In the genomic region with DNA sequence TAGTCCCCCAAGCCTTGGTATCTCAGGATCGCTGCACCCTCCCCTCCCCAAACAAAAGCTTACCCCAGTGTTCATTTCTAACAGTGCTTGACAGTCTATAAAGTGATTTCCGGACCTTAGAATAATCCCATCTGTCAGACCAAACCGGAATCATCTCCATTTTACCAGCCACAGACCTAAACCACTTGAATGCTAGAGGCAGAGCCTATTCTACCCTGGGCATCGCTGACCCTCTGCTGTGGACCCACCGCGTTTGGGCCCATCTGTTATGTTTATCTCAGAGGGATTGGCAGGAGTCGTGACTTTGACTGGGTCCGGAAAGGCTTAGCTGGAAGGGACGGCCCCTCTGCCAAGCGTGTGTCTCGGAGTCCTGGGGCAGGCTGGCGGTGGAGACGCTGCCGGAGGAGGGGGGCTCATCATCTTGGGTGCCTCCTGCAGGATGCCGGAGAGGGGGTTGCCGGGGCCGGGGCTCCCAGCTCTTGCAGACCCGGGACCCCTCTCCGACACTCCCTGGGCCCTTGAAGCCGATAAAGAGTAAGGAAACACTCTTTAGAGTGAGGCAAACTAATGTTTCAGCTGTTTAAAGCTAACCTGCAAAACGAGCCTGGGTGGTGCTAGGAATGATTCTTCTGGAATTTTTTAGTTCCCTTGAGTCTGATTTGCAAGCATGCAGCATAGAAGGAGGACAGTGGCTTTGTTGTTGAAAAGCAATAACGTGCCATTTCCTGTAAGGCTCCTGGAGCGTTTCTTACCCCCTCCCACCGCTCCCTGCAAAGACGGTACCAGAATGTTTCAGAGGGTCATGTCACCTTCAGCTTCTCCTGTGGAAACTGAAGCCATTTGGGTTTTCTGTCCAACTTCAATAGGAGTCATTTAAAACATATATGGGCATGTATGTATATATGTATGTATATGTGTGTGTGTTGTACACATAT, we compare ENCODE assay signal across 8 cellular contexts.
DNase-seq lines count a peak whose midpoint lies in the region; ATAC-seq and TF ChIP-seq lines count a peak whose summit lies in the region.

No MANE protein-coding gene starts in this region.

- no peak for ATAC-seq in memory B cell (ENCODE audit: low read depth)
- no peak for ATAC-seq in HG03520 (IDR thresholded peaks at IDR 0.05; ENCODE audit: unreplicated experiment)

- POLR2A ChIA-PET in RWPE1 (lab: Yijun Ruan, JAX; ENCODE audit: low non-redundant PET) = interaction anchor here (0.5 kb wide), 1 partner anchor 243 kb away, joined by 8 read pairs; no protein-coding TSS in a partner anchor

- DNase-seq in DMS 273 (lab: John Stamatoyannopoulos, UW; ENCODE audit: unreplicated experiment) = peak; percentile 61
- no peak for DNase-seq in DMS 273 treated with DMSO at 0.1 percent for 48 hours (lab: John Stamatoyannopoulos, UW)
- peak; percentile 14 for DNase-seq in RWPE1 (ENCODE audit: low spot score)
- DNase-seq in cardiac fibroblast (ENCODE audit: low read depth in 2 of 2) = no peak
- peak in 1 of 2 donors; percentile 25 for DNase-seq in memory B cell (ENCODE audit: low spot score in 2 of 2)
- DNase-seq in substantia nigra (lab: John Stamatoyannopoulos, UW) = peak in 6 of 49 donors; percentile 1 to 49 (median 8)
- DNase-seq in NCI-H187 (lab: John Stamatoyannopoulos, UW) = no peak

- H3K27ac ChIP-seq in RWPE1 (no peak overlapping the region; the same call in 1 of the 2 replicates), substantia nigra (ENCODE audit: low read depth, low read length, poor library complexity, severe bottlenecking) (peak overlapping the region; percentile 83)

- H3K4me3 Mint-ChIP-seq in memory B cell = peak overlapping the region; percentile 98

- TF ChIP-seq CTCF in RWPE1 (conservative IDR thresholded peaks at IDR 0.05; ENCODE audit: low read depth) = no peak
- TF ChIP-seq CTCF in cardiac fibroblast (IDR thresholded peaks at IDR 0.05; ENCODE audit: low read depth, low read length) = no peak

- H3K27ac Mint-ChIP-seq in memory B cell = peak overlapping the region; percentile 85

- peak overlapping the region; percentile 76 to 85 for H3K4me3 ChIP-seq in cardiac fibroblast (replicated peaks in 1 of 2; ENCODE audit: low read depth in 2 of 2, low read length in 2 of 2)

- H3K36me3 Mint-ChIP-seq in memory B cell = no peaks in the 10 kb centered on the region

- CTCF ChIA-PET in RWPE1 (lab: Yijun Ruan, JAX) = no interaction called here

- H3K27me3 Mint-ChIP-seq in memory B cell = no peaks in the 10 kb centered on the region

- peaks cover 31% of the 10 kb centered on the region for H3K4me1 Mint-ChIP-seq in memory B cell

- no peaks in the 10 kb centered on the region for H3K9me3 Mint-ChIP-seq in memory B cell

Comparison
In these comparisons a context has a peak if more than half of its experiments do, and no peak if none do; other contexts are left out.
1. DNase-seq: peak in DMS 273 (single experiment) and RWPE1 (single experiment); none in DMS 273 treated with DMSO at 0.1 percent for 48 hours (single experiment), cardiac fibroblast (0 of 2) and NCI-H187 (0 of 2).